14 cellular contexts compared by ENCODE assay signal in genomic region chr12:14410841-14411569, GRCh38. TPM values are rescaled to one million over a fixed set of nuclear protein-coding genes. Genes with fewer than 3 reads are reported as not detected.
DNase-seq lines count a peak whose midpoint lies in the region; ATAC-seq, FAIRE-seq and TF ChIP-seq lines count a peak whose summit lies in the region.
"Had no signal": no experiment of that assay in that cellular context is flagged by ENCODE, and none has a peak within 500 bp of the region (broad histone marks: within the 10 kb centered on the region; RNA-seq: fewer than 3 reads in every experiment).

No MANE protein-coding gene starts in this region.

- H3K18ac ChIP-seq in trophoblast cell (ENCODE audit: low read length): no peak overlapping the region

- H4K20me1 ChIP-seq in PC-9 (ENCODE audit: insufficient read depth) (no peaks in the 10 kb centered on the region), astrocyte (ENCODE audit: insufficient read depth, low read length) (peaks cover 14% of the 10 kb centered on the region)

- H2BK120ac ChIP-seq in trophoblast cell (ENCODE audit: insufficient read depth, low read length, poor library complexity): no peak overlapping the region

- intact Hi-C loops in activated CD4-positive, alpha-beta T cell treated with anti-CD3 and anti-CD28 coated beads, Interleukin-2, amount 10 ng/mL, durations not matched to agents 24 days and 14 days (cut with micrococcal nuclease): loop anchor here (2.0 kb wide), 1 partner anchor 14 kb away; no protein-coding TSS in a partner anchor
- intact Hi-C loops in PC-9 (cut with micrococcal nuclease; ENCODE audit: unreplicated experiment): no loop called here

- H3K4me3 ChIP-seq in PC-9: no peak overlapping the region
- no peak overlapping the region for H3K4me3 ChIP-seq in astrocyte (ENCODE audit: insufficient read depth, low read depth, low read length)
- no peak overlapping the region for H3K4me3 ChIP-seq in trophoblast cell (ENCODE audit: low read depth, low read length)
- H3K4me3 ChIP-seq: adrenal gland, heart right ventricle, lung had no signal

- no peaks in the 10 kb centered on the region for H3K9me2 ChIP-seq in PC-9 (ENCODE audit: insufficient read depth)

- no peak for TF ChIP-seq CTCF in PC-9 (conservative IDR thresholded peaks at IDR 0.05)
- TF ChIP-seq CTCF in astrocyte (IDR thresholded peaks at IDR 0.05; ENCODE audit: insufficient read depth, low read depth, low read length): no peak

- no peak overlapping the region for H2BK12ac ChIP-seq in trophoblast cell (ENCODE audit: low read length)

- H3K27me3 ChIP-seq in PC-9 (ENCODE audit: insufficient read depth, low read depth) (no peaks in the 10 kb centered on the region), astrocyte (ENCODE audit: insufficient read depth, low read length) (no peaks in the 10 kb centered on the region), trophoblast cell (ENCODE audit: insufficient read depth, low read length) (no peaks in the 10 kb centered on the region)
- H3K27me3 ChIP-seq: adrenal gland, heart right ventricle had no signal

- ATAC-seq in HG03108 (IDR thresholded peaks at IDR 0.05; ENCODE audit: unreplicated experiment): no peak
- ATAC-seq: heart right ventricle had no signal

- H3K4ac ChIP-seq in trophoblast cell (ENCODE audit: low read depth, low read length): peak overlapping the region; percentile 86

- H3K79me2 ChIP-seq in PC-9 (ENCODE audit: low read depth) (peaks cover 97% of the 10 kb centered on the region), astrocyte (ENCODE audit: insufficient read depth, low read length) (peaks cover 97% of the 10 kb centered on the region), trophoblast cell (ENCODE audit: control insufficient read depth, insufficient read depth, low read length, poor library complexity) (peaks cover 6% of the 10 kb centered on the region)

- H3K36me3 ChIP-seq in PC-9 (ENCODE audit: low read depth) (0 out of 2 replicates have a peak, but pooled peaks cover 4% of the 10 kb centered on the region), astrocyte (ENCODE audit: insufficient read depth, low read length) (no peaks in the 10 kb centered on the region), trophoblast cell (ENCODE audit: control insufficient read depth in 1 of 2, insufficient read depth in 2 of 2, low read length in 2 of 2) (no peaks in the 10 kb centered on the region)
- H3K36me3 ChIP-seq: adrenal gland, heart right ventricle had no signal

- H3K27ac ChIP-seq in PC-9 (no peak overlapping the region), astrocyte (ENCODE audit: low read depth, low read length) (no peak overlapping the region), trophoblast cell (ENCODE audit: low read depth, low read length) (no peak overlapping the region)
- H3K27ac ChIP-seq: adrenal gland, parathyroid adenoma had no signal

- CTCF ChIA-PET in PC-9 (lab: Charles Lee): no interaction called here

- POLR2A ChIA-PET in PC-9 (lab: Charles Lee; ENCODE audit: unreplicated experiment): no interaction called here

- peaks cover 32% of the 10 kb centered on the region for H3K36me3 Mint-ChIP-seq in activated CD4-positive, alpha-beta T cell treated with anti-CD3 and anti-CD28 coated beads, Interleukin-2, amount 10 ng/mL, durations not matched to agents 24 days and 14 days (ENCODE audit: low read depth)
- H3K36me3 Mint-ChIP-seq in astrocyte (ENCODE audit: low read depth, unreplicated experiment): peaks cover 15% of the 10 kb centered on the region

- no peak overlapping the region for H4K12ac ChIP-seq in trophoblast cell (ENCODE audit: low read depth, low read length)

- H3K4me1 ChIP-seq in PC-9 (replicated peaks; ENCODE audit: insufficient read depth) (peaks cover 15% of the 10 kb centered on the region), astrocyte (ENCODE audit: insufficient read depth, low read length) (peaks cover 5% of the 10 kb centered on the region), trophoblast cell (ENCODE audit: control insufficient read depth in 1 of 2, insufficient read depth in 2 of 2, low read length in 2 of 2) (peaks cover 2 to 4% of the 10 kb centered on the region in 2 experiments)

- peak; percentile 71 for DNase-seq in activated CD4-positive, alpha-beta T cell treated with anti-CD3 and anti-CD28 coated beads, Interleukin-2, amount 10 ng/mL, durations not matched to agents 24 days and 14 days
- no peak for DNase-seq in activated CD4-positive, alpha-beta T cell treated with anti-CD3 and anti-CD28 coated beads for 48 hours
- DNase-seq in PC-9: peak; percentile 9 to 57
- peak; percentile 69 for DNase-seq in astrocyte (ENCODE audit: low read depth)
- DNase-seq in trophoblast cell: peak in 1 of 2 donors; percentile 21
- no peak for DNase-seq in RPMI8226
- DNase-seq in NCI-H2171 (lab: John Stamatoyannopoulos, UW): no peak
- DNase-seq: adrenal gland; effector CD8-positive, alpha-beta T cell; heart right ventricle; NCI-H2029 treated with DMSO at 0.1 percent for 48 hours had no signal

- H3K9me3 Mint-ChIP-seq in activated CD4-positive, alpha-beta T cell treated with anti-CD3 and anti-CD28 coated beads, Interleukin-2, amount 10 ng/mL, durations not matched to agents 24 days and 14 days: peaks cover 4% of the 10 kb centered on the region
- no peaks in the 10 kb centered on the region for H3K9me3 Mint-ChIP-seq in astrocyte (ENCODE audit: unreplicated experiment)

- H3K14ac ChIP-seq in trophoblast cell (ENCODE audit: low read length): no peak overlapping the region

- H4K8ac ChIP-seq in trophoblast cell (ENCODE audit: low read depth, low read length): no peak overlapping the region

- H2AFZ ChIP-seq in PC-9: no peak overlapping the region
- no peak overlapping the region for H2AFZ ChIP-seq in astrocyte (ENCODE audit: low read depth, low read length)
- H2AFZ ChIP-seq in trophoblast cell (ENCODE audit: insufficient read depth, low read length, poor library complexity): no peak overlapping the region
- H2AFZ ChIP-seq: parathyroid adenoma had no signal

- no peaks in the 10 kb centered on the region for H3K79me1 ChIP-seq in trophoblast cell (ENCODE audit: low read length)

- FAIRE-seq in astrocyte (lab: Jason Lieb, UNC): no peak

- H2AK5ac ChIP-seq in trophoblast cell (ENCODE audit: low read length): no peak overlapping the region

- H3K27ac Mint-ChIP-seq in activated CD4-positive, alpha-beta T cell treated with anti-CD3 and anti-CD28 coated beads, Interleukin-2, amount 10 ng/mL, durations not matched to agents 24 days and 14 days: peak overlapping the region; percentile 61
- no peak overlapping the region for H3K27ac Mint-ChIP-seq in astrocyte (ENCODE audit: unreplicated experiment)

- H2BK5ac ChIP-seq in trophoblast cell (ENCODE audit: low read depth, low read length, poor library complexity): no peak overlapping the region

- H3K4me2 ChIP-seq in PC-9 (no peak overlapping the region), astrocyte (ENCODE audit: low read length) (no peak overlapping the region), trophoblast cell (ENCODE audit: low read length) (no peak overlapping the region)

- no peak overlapping the region for H4K91ac ChIP-seq in trophoblast cell (ENCODE audit: low read depth, low read length)

- peaks cover 36% of the 10 kb centered on the region for H3K4me1 Mint-ChIP-seq in activated CD4-positive, alpha-beta T cell treated with anti-CD3 and anti-CD28 coated beads, Interleukin-2, amount 10 ng/mL, durations not matched to agents 24 days and 14 days
- H3K4me1 Mint-ChIP-seq in astrocyte (ENCODE audit: low read depth, unreplicated experiment): peaks cover 23% of the 10 kb centered on the region

- H3K4me3 Mint-ChIP-seq in activated CD4-positive, alpha-beta T cell treated with anti-CD3 and anti-CD28 coated beads, Interleukin-2, amount 10 ng/mL, durations not matched to agents 24 days and 14 days: peak overlapping the region; percentile 43
- H3K4me3 Mint-ChIP-seq in astrocyte (ENCODE audit: unreplicated experiment): no peak overlapping the region

- no peaks in the 10 kb centered on the region for H3K27me3 Mint-ChIP-seq in activated CD4-positive, alpha-beta T cell treated with anti-CD3 and anti-CD28 coated beads, Interleukin-2, amount 10 ng/mL, durations not matched to agents 24 days and 14 days
- no peaks in the 10 kb centered on the region for H3K27me3 Mint-ChIP-seq in astrocyte (ENCODE audit: low read depth, unreplicated experiment)

- no peak overlapping the region for H3K23ac ChIP-seq in trophoblast cell (ENCODE audit: low read length)

- no peak overlapping the region for H3K9ac ChIP-seq in astrocyte (ENCODE audit: low read length)
- H3K9ac ChIP-seq in trophoblast cell (ENCODE audit: low read length): no peak overlapping the region
- H3K9ac ChIP-seq: parathyroid adenoma had no signal

- H3K9me3 ChIP-seq in PC-9 (ENCODE audit: insufficient read depth, low read depth) (peaks cover 29% of the 10 kb centered on the region; the same call in 1 of the 2 replicates), astrocyte (ENCODE audit: insufficient read depth, low read depth, low read length) (no peaks in the 10 kb centered on the region), trophoblast cell (ENCODE audit: insufficient read depth, low read depth, low read length) (no peaks in the 10 kb centered on the region)
- H3K9me3 ChIP-seq: adrenal gland had no signal

- no CpG with 5 or more reads among the region's 6 CpGs for WGBS in trophoblast cell (ENCODE audit: extremely low coverage, insufficient coverage, insufficient read length)

- H3F3A ChIP-seq in PC-9 (ENCODE audit: insufficient read depth, low read depth): peaks cover 26% of the 10 kb centered on the region; the same call in 1 of the 2 replicates

- BruUV-seq in PC-9 (replicated peaks; lab: Mats Ljungman, UMichigan): no TSS peak

RNA-seq across cellular contexts. Expression of gene ATF7IP, which starts 45.5 kb away (rescaled TPM):
- total RNA-seq in activated CD4-positive, alpha-beta T cell treated with anti-CD3 and anti-CD28 coated beads, Interleukin-2, amount 10 ng/mL, durations not matched to agents 24 days and 14 days: 62.6 and 72.4 TPM in 2 replicates
- total RNA-seq in PC-9 (2021) (72.2 and 94.7 TPM in 2 replicates), astrocyte (107 and 115 TPM in 2 replicates)
- 39.5 and 42.7 TPM in 2 replicates for polyA plus RNA-seq in trophoblast cell (2013)

Comparison
In these comparisons a context has a peak if more than half of its experiments do, and no peak if none do; other contexts are left out.
1. DNase-seq: peak in activated CD4-positive, alpha-beta T cell treated with anti-CD3 and anti-CD28 coated beads, Interleukin-2, amount 10 ng/mL, durations not matched to agents 24 days and 14 days (single experiment), PC-9 (2 of 2) and astrocyte (single experiment); none in activated CD4-positive, alpha-beta T cell treated with anti-CD3 and anti-CD28 coated beads for 48 hours (single experiment), RPMI8226 (single experiment) and NCI-H2171 (single experiment).